Comparison of ENCODE assay signal across 8 cellular contexts in genomic region chr13:106533101-106533939, GRCh38. TPM values are rescaled to one million over a fixed set of nuclear protein-coding genes. Genes with fewer than 3 reads are reported as not detected.
DNase-seq lines count a peak whose midpoint lies in the region; TF ChIP-seq lines count a peak whose summit lies in the region.

No MANE protein-coding gene starts in this region.

- intact Hi-C loops in activated CD4-positive, alpha-beta memory T cell treated with anti-CD3 and anti-CD28 coated beads for 36 hours (cut with micrococcal nuclease): loop anchor here (5.0 to 10.0 kb wide), 3 partner anchors 41 to 1759 kb away; no protein-coding TSS in a partner anchor

- H3K9me3 ChIP-seq in esophagus (ENCODE audit: control insufficient read depth in 2 of 2, insufficient read depth in 1 of 2, low read depth in 1 of 2, low read length in 1 of 2) (no peaks in the 10 kb centered on the region), suprapubic skin (no peaks in the 10 kb centered on the region)

- DNase-seq in GM04504 (ENCODE audit: low read depth) (peak; percentile 52), NCI-H2029 (lab: John Stamatoyannopoulos, UW) (peak; percentile 25), mesothelial cell of epicardium (ENCODE audit: low spot score in 2 of 2, unreplicated experiment in 2 of 2) (peak; percentile 54 to 77), suprapubic skin (ENCODE audit: low spot score in 2 of 2) (peak; percentile 85 to 87), cerebellar nuclear complex (lab: John Stamatoyannopoulos, UW) (no peak)
- peak; percentile 35 for DNase-seq in activated CD4-positive, alpha-beta memory T cell treated with anti-CD3 and anti-CD28 coated beads for 36 hours

- no peak for TF ChIP-seq EP300 in suprapubic skin (IDR thresholded peaks at IDR 0.05)

- H3K9me3 Mint-ChIP-seq in activated CD4-positive, alpha-beta memory T cell treated with anti-CD3 and anti-CD28 coated beads for 36 hours: no peaks in the 10 kb centered on the region
- H3K9me3 Mint-ChIP-seq in mesothelial cell of epicardium: no peaks in the 10 kb centered on the region

- H3K4me1 ChIP-seq in esophagus (ENCODE audit: control insufficient read depth in 2 of 2, insufficient read depth in 2 of 2, low read length in 1 of 2) (peaks cover 3 to 4% of the 10 kb centered on the region in 2 donors), suprapubic skin (peaks cover 53% of the 10 kb centered on the region)

- H3K4me3 ChIP-seq in esophagus (ENCODE audit: low read depth in 1 of 2, low read length in 2 of 2): peak overlapping the region; percentile 78 to 85
- peak overlapping the region; percentile 81 for H3K4me3 ChIP-seq in suprapubic skin

- TF ChIP-seq CTCF in 22Rv1 (IDR thresholded peaks at IDR 0.05) (peak; percentile 79), mesothelial cell of epicardium (IDR thresholded peaks at IDR 0.05; ENCODE audit: unreplicated experiment) (peak; percentile 50), suprapubic skin (IDR thresholded peaks at IDR 0.05) (peak in 1 of 2 donors; percentile 54)

- peaks cover 16% of the 10 kb centered on the region for H3K4me1 Mint-ChIP-seq in activated CD4-positive, alpha-beta memory T cell treated with anti-CD3 and anti-CD28 coated beads for 36 hours (ENCODE audit: low read depth)
- H3K4me1 Mint-ChIP-seq in mesothelial cell of epicardium: peaks cover 39% of the 10 kb centered on the region

- peak overlapping the region; percentile 39 for H3K4me3 Mint-ChIP-seq in activated CD4-positive, alpha-beta memory T cell treated with anti-CD3 and anti-CD28 coated beads for 36 hours
- peak overlapping the region; percentile 99 for H3K4me3 Mint-ChIP-seq in mesothelial cell of epicardium

- peaks cover 44% of the 10 kb centered on the region for H3K27me3 Mint-ChIP-seq in activated CD4-positive, alpha-beta memory T cell treated with anti-CD3 and anti-CD28 coated beads for 36 hours
- H3K27me3 Mint-ChIP-seq in mesothelial cell of epicardium (ENCODE audit: low read depth): no peaks in the 10 kb centered on the region

- POLR2A ChIA-PET in activated CD4-positive, alpha-beta memory T cell treated with anti-CD3 and anti-CD28 coated beads for 36 hours (lab: Charles Lee): no interaction called here

- no peak for TF ChIP-seq POLR2A in suprapubic skin (IDR thresholded peaks at IDR 0.05)

- no peak overlapping the region; the same call in 1 of the 2 replicates for H3K27ac ChIP-seq in 22Rv1
- H3K27ac ChIP-seq in esophagus (ENCODE audit: low read depth in 2 of 2, low read length in 1 of 2): peak overlapping the region; percentile 81 to 86
- peak overlapping the region; percentile 84 for H3K27ac ChIP-seq in suprapubic skin

- WGBS in esophagus, 2 donors: 4% methylated on average over 44 of the region's 44 CpGs
- 3% methylated on average over 44 of the region's 44 CpGs for WGBS in suprapubic skin

- no peaks in the 10 kb centered on the region for H3K36me3 ChIP-seq in esophagus (ENCODE audit: control insufficient read depth in 2 of 2, insufficient read depth in 2 of 2, low read length in 1 of 2)
- H3K36me3 ChIP-seq in suprapubic skin: no peaks in the 10 kb centered on the region

- H3K27me3 ChIP-seq in esophagus (ENCODE audit: control insufficient read depth in 1 of 2, insufficient read depth in 2 of 2, low read length in 2 of 2): no peaks in the 10 kb centered on the region
- H3K27me3 ChIP-seq in suprapubic skin: no peaks in the 10 kb centered on the region

- CTCF ChIA-PET in activated CD4-positive, alpha-beta memory T cell treated with anti-CD3 and anti-CD28 coated beads for 36 hours (lab: Charles Lee): no interaction called here

- no peak overlapping the region for H3K27ac Mint-ChIP-seq in activated CD4-positive, alpha-beta memory T cell treated with anti-CD3 and anti-CD28 coated beads for 36 hours
- H3K27ac Mint-ChIP-seq in mesothelial cell of epicardium: peak overlapping the region; percentile 97

- no peaks in the 10 kb centered on the region for H3K36me3 Mint-ChIP-seq in activated CD4-positive, alpha-beta memory T cell treated with anti-CD3 and anti-CD28 coated beads for 36 hours
- peaks cover 9% of the 10 kb centered on the region for H3K36me3 Mint-ChIP-seq in mesothelial cell of epicardium

RNA-seq across cellular contexts. Expression of gene EFNB2, which starts 2.1 kb away (rescaled TPM):
- total RNA-seq in activated CD4-positive, alpha-beta memory T cell treated with anti-CD3 and anti-CD28 coated beads for 36 hours: under 1 TPM in 1 of 2 experiments, not detected in 1; 0.07 TPM
- 1 to 10 TPM; 8.0 to 8.4 TPM for polyA plus RNA-seq in esophagus
- total RNA-seq in mesothelial cell of epicardium: 197 to 211 TPM (median 202 TPM) in 3 replicates
- 10 to 100 TPM; 17.1 to 45.4 (median 28.3) TPM for total RNA-seq in suprapubic skin

RNA-seq across cellular contexts. Expression of gene ARGLU1, which starts 34.6 kb away (rescaled TPM):
- 10 to 100 TPM; 81.0 to 87.1 TPM for total RNA-seq in activated CD4-positive, alpha-beta memory T cell treated with anti-CD3 and anti-CD28 coated beads for 36 hours
- polyA plus RNA-seq in esophagus: 10 to 100 TPM; 51.0 to 84.5 TPM
- 231 to 235 TPM (median 233 TPM) in 3 replicates for total RNA-seq in mesothelial cell of epicardium
- total RNA-seq in suprapubic skin: 100 to 1,000 TPM in 1 of 4 donors, 10 to 100 TPM in 3; 48.4 to 161 (median 67.5) TPM

Comparison
In these comparisons a context has a peak if more than half of its experiments do, and no peak if none do; other contexts are left out.
1. DNase-seq: peak in GM04504 (single experiment), NCI-H2029 (single experiment), activated CD4-positive, alpha-beta memory T cell treated with anti-CD3 and anti-CD28 coated beads for 36 hours (single experiment), mesothelial cell of epicardium (2 of 2) and suprapubic skin (2 of 2); none in cerebellar nuclear complex (0 of 2).
2. RNA of gene EFNB2, which starts 2.1 kb away (total RNA-seq): 197 to 211 TPM in mesothelial cell of epicardium and 17.1 to 45.4 TPM in suprapubic skin; 0.07 TPM in activated CD4-positive, alpha-beta memory T cell treated with anti-CD3 and anti-CD28 coated beads for 36 hours; every median in the first group is over 10 times any median in the second.